In the genomic region with DNA sequence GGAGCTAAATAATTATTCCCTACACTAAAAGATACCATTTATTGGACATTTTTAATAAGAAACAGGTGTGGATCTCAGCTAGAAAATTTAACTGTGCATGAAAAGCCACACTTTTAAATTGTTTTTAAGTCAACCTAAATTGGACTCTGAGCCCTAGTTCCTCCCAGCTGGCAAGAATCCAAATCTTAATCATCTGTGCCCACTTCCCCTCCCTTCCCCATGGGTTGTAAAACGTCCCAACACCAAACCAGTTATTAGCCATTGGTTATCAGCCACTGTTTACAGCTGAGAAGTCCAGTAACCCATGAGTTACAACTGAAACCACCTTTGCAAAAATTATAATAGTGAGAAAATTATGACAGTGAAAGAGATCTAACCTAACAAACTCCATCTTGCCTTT, we compare ENCODE assay signal across 24 cellular contexts.
"Had no signal": no experiment of that assay in that cellular context is flagged by ENCODE, and none has a peak within 500 bp of the region (broad histone marks: within the 10 kb centered on the region; RNA-seq: fewer than 3 reads in every experiment).

No MANE protein-coding gene starts in this region.

- DNase-seq: activated CD4-positive, alpha-beta T cell treated with anti-CD3 and anti-CD28 coated beads for 4 hours; activated CD8-positive, alpha-beta memory T cell treated with anti-CD3 and anti-CD28 coated beads, Interleukin-2, amount 50 U/mL, for 4 hours; activated CD8-positive, alpha-beta T cell treated with anti-CD3 and anti-CD28 coated beads for 36 hours; activated naive CD4-positive, alpha-beta T cell treated with anti-CD3 and anti-CD28 coated beads, Interleukin-2, amount 50 U/mL, for 16 hours; activated naive CD8-positive, alpha-beta T cell treated with anti-CD3 and anti-CD28 coated beads, Interleukin-2, amount 10 ng/mL, durations not matched to agents 7 days and 5 days; adrenal gland; anterior cingulate cortex; caudate nucleus; IMR-90; KG1; MM.1S; NCI-H1105 treated with DMSO at 0.1 percent for 48 hours; NCI-H1436 treated with DMSO at 0.1 percent for 48 hours; NCI-H187; NCI-H2081 treated with DMSO at 0.1 percent for 48 hours; NCI-H226; NCI-H526; NCI-H82; PC-3; SHP77 treated with DMSO at 0.1 percent for 48 hours; T-cell; T-helper 2 cell; T1000 had no signal

- H3K27me3 Mint-ChIP-seq: activated CD8-positive, alpha-beta T cell treated with anti-CD3 and anti-CD28 coated beads for 36 hours; T-cell had no signal

- H3K27ac Mint-ChIP-seq: activated CD8-positive, alpha-beta T cell treated with anti-CD3 and anti-CD28 coated beads for 36 hours; activated naive CD8-positive, alpha-beta T cell treated with anti-CD3 and anti-CD28 coated beads, Interleukin-2, amount 10 ng/mL, durations not matched to agents 7 days and 5 days; T-cell had no signal

- H3K4me3 Mint-ChIP-seq: activated CD8-positive, alpha-beta T cell treated with anti-CD3 and anti-CD28 coated beads for 36 hours; activated naive CD8-positive, alpha-beta T cell treated with anti-CD3 and anti-CD28 coated beads, Interleukin-2, amount 10 ng/mL, durations not matched to agents 7 days and 5 days; T-cell had no signal

- ATAC-seq: activated CD4-positive, CD25-positive, alpha-beta regulatory T cell treated with anti-CD3 and anti-CD28 coated beads, Interleukin-2, amount 50 U/mL, for 24 hours; activated CD8-positive, alpha-beta T cell treated with anti-CD3 and anti-CD28 coated beads for 36 hours; PC-3; T-cell had no signal
